In genomic region chr22:19440411-19441195, GRCh38 we compare ENCODE assay signal across 18 cellular contexts. TPM values are rescaled to one million over a fixed set of nuclear protein-coding genes. Genes with fewer than 3 reads are reported as not detected.
DNase-seq lines count a peak whose midpoint lies in the region; ATAC-seq and TF ChIP-seq lines count a peak whose summit lies in the region.
"Had no signal": no experiment of that assay in that cellular context is flagged by ENCODE, and none has a peak within 500 bp of the region (broad histone marks: within the 10 kb centered on the region; RNA-seq: fewer than 3 reads in every experiment).

No MANE protein-coding gene starts in this region.

- no peaks in the 10 kb centered on the region for H3K9me3 ChIP-seq in CD8-positive, alpha-beta T cell (ENCODE audit: low read length)
- H3K9me3 ChIP-seq in right lobe of liver = no peaks in the 10 kb centered on the region
- H3K9me3 ChIP-seq: BE2C, pancreas, tibial artery had no signal

- peaks cover 46 to 74% of the 10 kb centered on the region in 2 donors for H3K36me3 Mint-ChIP-seq in CD14-positive monocyte
- peaks cover 54% of the 10 kb centered on the region for H3K36me3 Mint-ChIP-seq in CD8-positive, alpha-beta T cell

- DNase-seq in CD14-positive monocyte (ENCODE audit: low spot score) (no peak), right lobe of liver (peak; percentile 61 to 89 (median 80)), EL (no peak)
- DNase-seq in CD8-positive, alpha-beta T cell = no peak
- DNase-seq: activated CD4-positive, alpha-beta T cell treated with anti-CD3 and anti-CD28 coated beads for 4 hours; BE2C; DMS153; HCEC 1CT; left colon; NCI-H1417 treated with DMSO at 0.1 percent for 48 hours; NCI-H774; pancreas; PC-9; T1000; tibial artery had no signal

- no peak for ATAC-seq in CD8-positive, alpha-beta T cell
- ATAC-seq in right lobe of liver (peak; percentile 79 to 95 (median 89)), HG03039 (IDR thresholded peaks at IDR 0.05; ENCODE audit: unreplicated experiment) (no peak)
- ATAC-seq: left colon had no signal

- POLR2A ChIA-PET in CD8-positive, alpha-beta T cell (lab: Charles Lee) = no interaction called here

- peaks cover 16% of the 10 kb centered on the region for H3K4me1 Mint-ChIP-seq in CD14-positive monocyte
- H3K4me1 Mint-ChIP-seq in CD8-positive, alpha-beta T cell (ENCODE audit: low read depth) = peaks cover 24% of the 10 kb centered on the region

- H3K4me3 Mint-ChIP-seq in CD14-positive monocyte = no peak overlapping the region
- H3K4me3 Mint-ChIP-seq in CD8-positive, alpha-beta T cell = no peak overlapping the region
- H3K4me3 Mint-ChIP-seq: activated T-helper 1 cell treated with anti-CD3 and anti-CD28 coated beads, Interleukin-12 subunit alpha, Interleukin-12 subunit beta, Interleukin-2, Interleukin-4 antibody, amounts not matched to agents 30 ng/mL and 10 ng/mL and 1 ng/mL, durations not matched to agents 14 hours and 24 hours and 36 hours had no signal

- H3K4me3 ChIP-seq in CD8-positive, alpha-beta T cell (ENCODE audit: low read depth, low read length) = no peak overlapping the region
- no peak overlapping the region for H3K4me3 ChIP-seq in right lobe of liver
- H3K4me3 ChIP-seq: pancreas, PC-9, smooth muscle cell, tibial artery had no signal

- no peak for TF ChIP-seq POLR2A in right lobe of liver (IDR thresholded peaks at IDR 0.05)

- TF ChIP-seq CTCF in CD14-positive monocyte (IDR thresholded peaks at IDR 0.05) = no peak
- TF ChIP-seq CTCF in CD8-positive, alpha-beta T cell (IDR thresholded peaks at IDR 0.05) = no peak
- TF ChIP-seq CTCF in right lobe of liver (IDR thresholded peaks at IDR 0.05) = peak in 1 of 4 donors; percentile 7

- 69% methylated on average over 5 of the region's 8 CpGs for WGBS in right lobe of liver (ENCODE audit: insufficient coverage, low coverage, low lambda C conversion rate, missing lambda C conversion rate)

- CTCF ChIA-PET in CD8-positive, alpha-beta T cell (lab: Charles Lee) = no interaction called here

- intact Hi-C loops in CD14-positive monocyte (cut with micrococcal nuclease) = no loop called here
- intact Hi-C loops in CD8-positive, alpha-beta T cell (cut with DNase I, micrococcal nuclease) = loop anchor here in 1 of 2 experiments (10.0 kb wide), 1 partner anchor 146 kb away; the partner anchor contains the start of gene CLTCL1
- intact Hi-C loops in right lobe of liver (cut with DNase I) = no loop called here

- H3K27me3 Mint-ChIP-seq in CD14-positive monocyte (ENCODE audit: low read depth in 3 of 3) = no peaks in the 10 kb centered on the region
- H3K27me3 Mint-ChIP-seq in CD8-positive, alpha-beta T cell (ENCODE audit: low read depth) = no peaks in the 10 kb centered on the region

- peak overlapping the region in 4 of 7 donors; percentile 19 to 50 (median 41) for H3K27ac Mint-ChIP-seq in CD14-positive monocyte
- peak overlapping the region; percentile 28 for H3K27ac Mint-ChIP-seq in CD8-positive, alpha-beta T cell
- H3K27ac Mint-ChIP-seq: activated T-helper 1 cell treated with anti-CD3 and anti-CD28 coated beads, Interleukin-12 subunit alpha, Interleukin-12 subunit beta, Interleukin-2, Interleukin-4 antibody, amounts not matched to agents 30 ng/mL and 10 ng/mL and 1 ng/mL, durations not matched to agents 14 hours and 24 hours and 36 hours had no signal

- H3K9me3 Mint-ChIP-seq in CD14-positive monocyte = no peaks in the 10 kb centered on the region
- H3K9me3 Mint-ChIP-seq in CD8-positive, alpha-beta T cell = no peaks in the 10 kb centered on the region
- H3K9me3 Mint-ChIP-seq: activated T-helper 1 cell treated with anti-CD3 and anti-CD28 coated beads, Interleukin-12 subunit alpha, Interleukin-12 subunit beta, Interleukin-2, Interleukin-4 antibody, amounts not matched to agents 30 ng/mL and 10 ng/mL and 1 ng/mL, durations not matched to agents 14 hours and 24 hours and 36 hours had no signal

- peaks cover 6% of the 10 kb centered on the region for H3K4me1 ChIP-seq in CD8-positive, alpha-beta T cell (ENCODE audit: insufficient read depth, low read length)
- peaks cover 0 to 11% (median 3%) of the 10 kb centered on the region in 4 donors for H3K4me1 ChIP-seq in right lobe of liver
- H3K4me1 ChIP-seq: BE2C had no signal

- no peaks in the 10 kb centered on the region for H3K36me3 ChIP-seq in CD8-positive, alpha-beta T cell (ENCODE audit: insufficient read depth, low read length)
- peaks cover 0 to 19% (median 8%) of the 10 kb centered on the region in 4 donors for H3K36me3 ChIP-seq in right lobe of liver

- no peaks in the 10 kb centered on the region for H3K27me3 ChIP-seq in CD8-positive, alpha-beta T cell (ENCODE audit: insufficient read depth, low read length)
- H3K27me3 ChIP-seq in right lobe of liver = no peaks in the 10 kb centered on the region
- H3K27me3 ChIP-seq: BE2C, pancreas, tibial artery had no signal

- no peak overlapping the region for H3K27ac ChIP-seq in CD8-positive, alpha-beta T cell (ENCODE audit: low read depth, low read length)
- peak overlapping the region in 1 of 3 donors; percentile 55 for H3K27ac ChIP-seq in right lobe of liver
- H3K27ac ChIP-seq: pancreas, PC-9, tibial artery had no signal

RNA-seq across cellular contexts. Expression of gene C22orf39, which starts 6.9 kb away (rescaled TPM):
- polyA plus RNA-seq in CD14-positive monocyte = 10 to 100 TPM; 38.4 to 40.3 TPM
- 10 to 100 TPM; 31.0 to 34.1 TPM for total RNA-seq in CD8-positive, alpha-beta T cell
- total RNA-seq in right lobe of liver = 10 to 100 TPM in 5 of 6 experiments, 1 to 10 TPM in 1; 9.8 to 15.7 (median 12.5) TPM

RNA-seq across cellular contexts. Expression of gene MRPL40, which starts 8.3 kb away (rescaled TPM):
- 10 to 100 TPM; 48.4 to 61.4 TPM for polyA plus RNA-seq in CD14-positive monocyte
- total RNA-seq in CD8-positive, alpha-beta T cell = 10 to 100 TPM in 1 of 2 experiments, 1 to 10 TPM in 1; 9.9 to 10.5 TPM
- 10 to 100 TPM; 23.6 to 38.8 (median 27.8) TPM for total RNA-seq in right lobe of liver

RNA-seq across cellular contexts. Expression of gene HIRA, which starts 9.1 kb away (rescaled TPM):
- polyA plus RNA-seq in CD14-positive monocyte = 1 to 10 TPM; 1.8 to 2.6 TPM
- 10 to 100 TPM; 16.1 to 16.7 TPM for total RNA-seq in CD8-positive, alpha-beta T cell
- total RNA-seq in right lobe of liver = 10 to 100 TPM; 14.6 to 25.0 (median 17.8) TPM

RNA-seq across cellular contexts. Expression of gene UFD1, which starts 38.4 kb away (rescaled TPM):
- polyA plus RNA-seq in CD14-positive monocyte = 10 to 100 TPM; 68.5 to 82.5 TPM
- 10 to 100 TPM; 67.8 to 70.8 TPM for total RNA-seq in CD8-positive, alpha-beta T cell
- 10 to 100 TPM; 26.8 to 43.7 (median 32.1) TPM for total RNA-seq in right lobe of liver

RNA-seq across cellular contexts. Expression of gene CDC45, which starts 39.1 kb away (rescaled TPM):
- polyA plus RNA-seq in CD14-positive monocyte = not detected
- total RNA-seq in CD8-positive, alpha-beta T cell = 1 to 10 TPM; 1.8 to 2.3 TPM
- 1 to 10 TPM in 2 of 6 experiments, under 1 TPM in 3, not detected in 1; 0.39 to 4.2 (median 0.56) TPM for total RNA-seq in right lobe of liver

Comparison
In these comparisons a context has a peak if more than half of its experiments do, and no peak if none do; other contexts are left out.
1. DNase-seq: peak in right lobe of liver (3 of 3); none in CD14-positive monocyte (single experiment), CD8-positive, alpha-beta T cell (0 of 7) and EL (single experiment).
2. ATAC-seq: peak in right lobe of liver (4 of 4); none in CD8-positive, alpha-beta T cell (single experiment) and HG03039 (single experiment).